Comparison of ENCODE assay signal across 8 cellular contexts in genomic region chr17:5486206-5487124, GRCh38. TPM values are rescaled to one million over a fixed set of nuclear protein-coding genes. Genes with fewer than 3 reads are reported as not detected.
A peak's percentile ranks its signal among the peaks of the same experiment; 100 is the strongest.
DNase-seq lines count a peak whose midpoint lies in the region; ATAC-seq and TF ChIP-seq lines count a peak whose summit lies in the region.

A gene with protein sequence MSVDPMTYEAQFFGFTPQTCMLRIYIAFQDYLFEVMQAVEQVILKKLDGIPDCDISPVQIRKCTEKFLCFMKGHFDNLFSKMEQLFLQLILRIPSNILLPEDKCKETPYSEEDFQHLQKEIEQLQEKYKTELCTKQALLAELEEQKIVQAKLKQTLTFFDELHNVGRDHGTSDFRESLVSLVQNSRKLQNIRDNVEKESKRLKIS (plus strand): TSS chr17:5486566. CDS start chr17:5488863, 2,297 bp downstream.

- peak within 1 kb of the TSS; percentile 83 for H3K4me3 ChIP-seq in BJ (ENCODE audit: low read depth, low read length)

- DNase-seq in BJ (ENCODE audit: low read depth) (peak; percentile 95), NCI-H69 (lab: John Stamatoyannopoulos, UW) (peak; percentile 98), cortex of kidney (lab: John Stamatoyannopoulos, UW) (peak; percentile 72), left kidney (ENCODE audit: low read depth, low spot score) (peak; percentile 100)
- DNase-seq in activated CD4-positive, alpha-beta T cell treated with anti-CD3 and anti-CD28 coated beads, Interleukin-2, amount 10 ng/mL, durations not matched to agents 7 days and 5 days = peak; percentile 99
- DNase-seq in stimulated activated CD4-positive, alpha-beta T cell treated with anti-CD3 and anti-CD28 coated beads, Interleukin-2, amount 100 ng/mL, for 24 hours = peak; percentile 96 to 97

- TF ChIP-seq CTCF in BJ (IDR thresholded peaks at IDR 0.05; ENCODE audit: insufficient read depth, low read depth, low read length) = no peak

- no peaks in the 10 kb centered on the region for H3K27me3 Mint-ChIP-seq in activated CD4-positive, alpha-beta T cell treated with anti-CD3 and anti-CD28 coated beads, Interleukin-2, amount 10 ng/mL, durations not matched to agents 7 days and 5 days

- H3K27me3 ChIP-seq in BJ (ENCODE audit: control insufficient read depth, insufficient read depth, low read length) = no peaks in the 10 kb centered on the region

- CTCF ChIA-PET in BJ (lab: Yijun Ruan, JAX) = interaction anchor here (1.0 to 1.5 kb wide), 2 partner anchors 14 to 15 kb away, joined by 3 to 6 read pairs; a partner anchor contains a TSS
- CTCF ChIA-PET in activated CD4-positive, alpha-beta T cell treated with anti-CD3 and anti-CD28 coated beads, Interleukin-2, amount 10 ng/mL, durations not matched to agents 7 days and 5 days (lab: Charles Lee) = interaction anchor here (1.4 to 3.9 kb wide), 4 partner anchors 13 to 48 kb away, joined by 5 to 13 read pairs (median 8); partner anchors contain the start of genes C1QBP and DHX33

- H3K36me3 Mint-ChIP-seq in activated CD4-positive, alpha-beta T cell treated with anti-CD3 and anti-CD28 coated beads, Interleukin-2, amount 10 ng/mL, durations not matched to agents 7 days and 5 days (ENCODE audit: low read depth) = peaks cover 70% of the 10 kb centered on the region

- H3K4me3 Mint-ChIP-seq in activated CD4-positive, alpha-beta T cell treated with anti-CD3 and anti-CD28 coated beads, Interleukin-2, amount 10 ng/mL, durations not matched to agents 7 days and 5 days = peak within 1 kb of the TSS; percentile 88

- peak within 1 kb of the TSS; percentile 99 for H3K27ac Mint-ChIP-seq in activated CD4-positive, alpha-beta T cell treated with anti-CD3 and anti-CD28 coated beads, Interleukin-2, amount 10 ng/mL, durations not matched to agents 7 days and 5 days

- no peaks in the 10 kb centered on the region for H3K9me3 Mint-ChIP-seq in activated CD4-positive, alpha-beta T cell treated with anti-CD3 and anti-CD28 coated beads, Interleukin-2, amount 10 ng/mL, durations not matched to agents 7 days and 5 days

- peaks cover 45% of the 10 kb centered on the region for H3K4me1 Mint-ChIP-seq in activated CD4-positive, alpha-beta T cell treated with anti-CD3 and anti-CD28 coated beads, Interleukin-2, amount 10 ng/mL, durations not matched to agents 7 days and 5 days

- POLR2A ChIA-PET in BJ (lab: Charles Lee) = interaction anchor here (0.5 kb wide), 2 partner anchors 1344 to 1998 kb away, joined by 3 read pairs; partner anchors contain the start of gene ZZEF1
- POLR2A ChIA-PET in activated CD4-positive, alpha-beta T cell treated with anti-CD3 and anti-CD28 coated beads, Interleukin-2, amount 10 ng/mL, durations not matched to agents 7 days and 5 days (lab: Charles Lee) = interaction anchor here (0.9 to 1.1 kb wide), 3 partner anchors 15 to 48 kb away, joined by 3 to 4 read pairs (median 3); partner anchors contain the start of genes C1QBP and DHX33

- H3K36me3 ChIP-seq in BJ (ENCODE audit: control insufficient read depth, insufficient read depth, low read length) = peaks cover 4% of the 10 kb centered on the region

- ATAC-seq in GM19328 (IDR thresholded peaks at IDR 0.05; ENCODE audit: unreplicated experiment) (peak; percentile 90), HG03520 (IDR thresholded peaks at IDR 0.05; ENCODE audit: unreplicated experiment) (peak; percentile 76)

RNA-seq across cellular contexts. Expression of the gene that starts here (rescaled TPM):
- 6.2 and 11.4 TPM in 2 replicates for polyA plus RNA-seq in BJ (2011; rRNA removed)
- 4.6 and 12.4 TPM in 2 replicates for polyA minus RNA-seq in BJ (2011; rRNA and poly(A)+ RNA removed)
- 10 to 100 TPM; 33.1 to 39.8 TPM for total RNA-seq in activated CD4-positive, alpha-beta T cell treated with anti-CD3 and anti-CD28 coated beads, Interleukin-2, amount 10 ng/mL, durations not matched to agents 7 days and 5 days

Comparison
In these comparisons a context has a peak if more than half of its experiments do, and no peak if none do; other contexts are left out.
1. Peak in every context shown above with its lines: DNase-seq, ATAC-seq and H3K4me3 ChIP-seq.